ENCODE assay signal across 8 cellular contexts in genomic region chr7:16926283-16926682, GRCh38. TPM values are rescaled to one million over a fixed set of nuclear protein-coding genes. Genes with fewer than 3 reads are reported as not detected.
DNase-seq lines count a peak whose midpoint lies in the region; ATAC-seq and TF ChIP-seq lines count a peak whose summit lies in the region.

No MANE protein-coding gene starts in this region.

- DNase-seq in activated naive CD4-positive, alpha-beta T cell treated with anti-CD3 and anti-CD28 coated beads for 36 hours = peak; percentile 33
- no peak for DNase-seq in activated naive CD4-positive, alpha-beta T cell treated with anti-CD3 and anti-CD28 coated beads, Interleukin-2, amount 50 U/mL, for 16 hours
- DNase-seq in SK-MEL-5 (ENCODE audit: low read depth, low spot score) (peak; percentile 74), fibroblast of gingiva (ENCODE audit: low read depth) (peak; percentile 63), psoas muscle (no peak)
- DNase-seq in CD8-positive, alpha-beta T cell = no peak
- DNase-seq in activated effector memory CD4-positive, alpha-beta T cell treated with Interleukin-2 at 50 U/mL for 16 hours = no peak

- no peaks in the 10 kb centered on the region for H3K36me3 ChIP-seq in psoas muscle (ENCODE audit: insufficient read depth in 1 of 2, low read depth in 1 of 2)
- no peaks in the 10 kb centered on the region for H3K36me3 ChIP-seq in CD8-positive, alpha-beta T cell (ENCODE audit: insufficient read depth, low read length)

- H3K36me3 Mint-ChIP-seq in activated naive CD4-positive, alpha-beta T cell treated with anti-CD3 and anti-CD28 coated beads for 36 hours (ENCODE audit: low read depth) = no peaks in the 10 kb centered on the region
- H3K36me3 Mint-ChIP-seq in CD8-positive, alpha-beta T cell = no peaks in the 10 kb centered on the region

- 23 to 40% (median 26%) methylated on average over 2 of the region's 2 CpGs for WGBS in psoas muscle, 3 donors

- H3K9me3 Mint-ChIP-seq in activated naive CD4-positive, alpha-beta T cell treated with anti-CD3 and anti-CD28 coated beads for 36 hours = no peaks in the 10 kb centered on the region
- no peaks in the 10 kb centered on the region for H3K9me3 Mint-ChIP-seq in CD8-positive, alpha-beta T cell

- H3K4me1 Mint-ChIP-seq in activated naive CD4-positive, alpha-beta T cell treated with anti-CD3 and anti-CD28 coated beads for 36 hours (ENCODE audit: low read depth) = peaks cover 27% of the 10 kb centered on the region
- H3K4me1 Mint-ChIP-seq in CD8-positive, alpha-beta T cell (ENCODE audit: low read depth) = peaks cover 23% of the 10 kb centered on the region

- in situ Hi-C loops in SK-MEL-5 (cut with HindIII; ENCODE audit: low pct_unique_long_range_greater_than_20kb, low sequenced_read_pairs) = no loop called here

- no peak overlapping the region for H3K27ac ChIP-seq in psoas muscle
- H3K27ac ChIP-seq in CD8-positive, alpha-beta T cell (ENCODE audit: low read depth, low read length) = no peak overlapping the region

- H3K4me3 ChIP-seq in psoas muscle = no peak overlapping the region
- H3K4me3 ChIP-seq in CD8-positive, alpha-beta T cell (ENCODE audit: low read depth, low read length) = no peak overlapping the region

- CTCF ChIA-PET in activated naive CD4-positive, alpha-beta T cell treated with anti-CD3 and anti-CD28 coated beads for 36 hours (lab: Charles Lee) = interaction anchor here (0.6 to 1.6 kb wide), 5 partner anchors 55 to 794 kb away, joined by 3 to 4 read pairs (median 3); no protein-coding TSS in a partner anchor
- CTCF ChIA-PET in CD8-positive, alpha-beta T cell (lab: Charles Lee) = no interaction called here

- peak; percentile 36 for TF ChIP-seq CTCF in psoas muscle (IDR thresholded peaks at IDR 0.05)
- no peak for TF ChIP-seq CTCF in CD8-positive, alpha-beta T cell (IDR thresholded peaks at IDR 0.05)

- H3K27me3 Mint-ChIP-seq in activated naive CD4-positive, alpha-beta T cell treated with anti-CD3 and anti-CD28 coated beads for 36 hours (ENCODE audit: low read depth) = peaks cover 2% of the 10 kb centered on the region
- peaks cover 2% of the 10 kb centered on the region for H3K27me3 Mint-ChIP-seq in CD8-positive, alpha-beta T cell (ENCODE audit: low read depth)

- H3K9me3 ChIP-seq in psoas muscle = no peaks in the 10 kb centered on the region
- H3K9me3 ChIP-seq in CD8-positive, alpha-beta T cell (ENCODE audit: low read length) = no peaks in the 10 kb centered on the region

- ATAC-seq in HG03066 (IDR thresholded peaks at IDR 0.05; ENCODE audit: low read depth, unreplicated experiment) (peak; percentile 60), psoas muscle (peak in 1 of 4 donors; percentile 50)
- ATAC-seq in CD8-positive, alpha-beta T cell = no peak

- no peaks in the 10 kb centered on the region for H3K4me1 ChIP-seq in psoas muscle
- no peaks in the 10 kb centered on the region for H3K4me1 ChIP-seq in CD8-positive, alpha-beta T cell (ENCODE audit: insufficient read depth, low read length)

- no peak overlapping the region for H3K4me3 Mint-ChIP-seq in activated naive CD4-positive, alpha-beta T cell treated with anti-CD3 and anti-CD28 coated beads for 36 hours
- no peak overlapping the region for H3K4me3 Mint-ChIP-seq in CD8-positive, alpha-beta T cell

- intact Hi-C loops in activated naive CD4-positive, alpha-beta T cell treated with anti-CD3 and anti-CD28 coated beads for 36 hours (cut with micrococcal nuclease) = loop anchor here (1.0 to 5.0 kb wide), 2 partner anchors 51 to 605 kb away; no protein-coding TSS in a partner anchor
- intact Hi-C loops in psoas muscle (cut with DNase I) = no loop called here
- intact Hi-C loops in CD8-positive, alpha-beta T cell (cut with DNase I, micrococcal nuclease) = no loop called here

- POLR2A ChIA-PET in CD8-positive, alpha-beta T cell (lab: Charles Lee) = interaction anchor here (0.6 to 0.7 kb wide), 2 partner anchors 181 to 437 kb away, joined by 3 to 4 read pairs; no protein-coding TSS in a partner anchor

- no peak overlapping the region for H3K27ac Mint-ChIP-seq in activated naive CD4-positive, alpha-beta T cell treated with anti-CD3 and anti-CD28 coated beads for 36 hours
- no peak overlapping the region for H3K27ac Mint-ChIP-seq in CD8-positive, alpha-beta T cell

- H3K27me3 ChIP-seq in psoas muscle (ENCODE audit: insufficient read depth in 3 of 3, low read length in 2 of 3) = no peaks in the 10 kb centered on the region
- H3K27me3 ChIP-seq in CD8-positive, alpha-beta T cell (ENCODE audit: insufficient read depth, low read length) = no peaks in the 10 kb centered on the region

RNA-seq across cellular contexts. Expression of gene AGR3, which starts 44.5 kb away (rescaled TPM):
- not detected for total RNA-seq in activated naive CD4-positive, alpha-beta T cell treated with anti-CD3 and anti-CD28 coated beads for 36 hours
- total RNA-seq in SK-MEL-5 (2014; rRNA removed; shearing (Covaris generic)) = not detected in 2 replicates
- not detected in 2 replicates for polyA plus RNA-seq in SK-MEL-5 (2015; cell fraction: cytosol; rRNA removed)
- polyA plus RNA-seq in SK-MEL-5 (2015; cell fraction: nucleus; rRNA removed) = not detected in 2 replicates
- not detected for total RNA-seq in psoas muscle
- under 1 TPM in 1 of 3 donors, not detected in 2; 0.31 TPM for polyA plus RNA-seq in psoas muscle
- not detected for total RNA-seq in CD8-positive, alpha-beta T cell

Comparison
In these comparisons a context has a peak if more than half of its experiments do, and no peak if none do; other contexts are left out.
1. DNase-seq: peak in activated naive CD4-positive, alpha-beta T cell treated with anti-CD3 and anti-CD28 coated beads for 36 hours (single experiment), SK-MEL-5 (single experiment) and fibroblast of gingiva (single experiment); none in activated naive CD4-positive, alpha-beta T cell treated with anti-CD3 and anti-CD28 coated beads, Interleukin-2, amount 50 U/mL, for 16 hours (single experiment), psoas muscle (0 of 2), CD8-positive, alpha-beta T cell (0 of 7) and activated effector memory CD4-positive, alpha-beta T cell treated with Interleukin-2 at 50 U/mL for 16 hours (single experiment).